In genomic region chr16:14957576-14958322, GRCh38 we compare ENCODE assay signal across 13 cellular contexts.
"Had no signal": no experiment of that assay in that cellular context is flagged by ENCODE, and none has a peak within 500 bp of the region (broad histone marks: within the 10 kb centered on the region; RNA-seq: fewer than 3 reads in every experiment).

No MANE protein-coding gene starts in this region.

- ATAC-seq: gastroesophageal sphincter, natural killer cell had no signal

- H3K9me3 Mint-ChIP-seq: activated naive CD4-positive, alpha-beta T cell treated with anti-CD3 and anti-CD28 coated beads for 36 hours; activated T-helper 2 cell treated with anti-CD3 and anti-CD28 coated beads, Interferon-gamma antibody, Interleukin-2, Interleukin-4, amounts not matched to agents 10 μg/mL and 5 μg/mL and 100 μg/mL, durations not matched to agents 14 hours and 24 hours and 36 hours; natural killer cell; T-helper 2 cell treated with Interferon-gamma antibody and Interleukin-4, amounts not matched to agents 5 μg/mL and 100 μg/mL, for 36 hours had no signal

- DNase-seq: activated CD4-positive, alpha-beta T cell treated with anti-CD3 and anti-CD28 coated beads, Interleukin-2, amount 50 U/mL, for 4 hours; activated naive CD4-positive, alpha-beta T cell treated with anti-CD3 and anti-CD28 coated beads for 36 hours; natural killer cell; occipital lobe; sigmoid colon had no signal

- H3K4me3 Mint-ChIP-seq: activated naive CD4-positive, alpha-beta T cell treated with anti-CD3 and anti-CD28 coated beads for 36 hours; natural killer cell; T-helper 2 cell treated with Interferon-gamma antibody and Interleukin-4, amounts not matched to agents 5 μg/mL and 100 μg/mL, for 36 hours had no signal

- H3K27ac Mint-ChIP-seq: activated naive CD4-positive, alpha-beta T cell treated with anti-CD3 and anti-CD28 coated beads for 36 hours; activated T-helper 2 cell treated with anti-CD3 and anti-CD28 coated beads, Interferon-gamma antibody, Interleukin-2, Interleukin-4, amounts not matched to agents 10 μg/mL and 5 μg/mL and 100 μg/mL, durations not matched to agents 14 hours and 24 hours and 36 hours; natural killer cell; T-helper 2 cell treated with Interferon-gamma antibody and Interleukin-4, amounts not matched to agents 5 μg/mL and 100 μg/mL, for 36 hours had no signal

- H3K36me3 Mint-ChIP-seq: natural killer cell had no signal

- H3K27me3 ChIP-seq: gastroesophageal sphincter, heart right ventricle, sigmoid colon had no signal

- H3K27ac ChIP-seq: gastroesophageal sphincter, heart right ventricle, sigmoid colon, thoracic aorta had no signal

- H3K36me3 ChIP-seq: gastroesophageal sphincter, heart right ventricle, sigmoid colon, thoracic aorta had no signal

- H3K9me3 ChIP-seq: gastroesophageal sphincter, heart right ventricle, sigmoid colon, thoracic aorta had no signal

- H3K4me3 ChIP-seq: gastroesophageal sphincter, heart right ventricle, sigmoid colon, thoracic aorta had no signal

- H3K4me1 Mint-ChIP-seq: natural killer cell had no signal

- H3K4me1 ChIP-seq: gastroesophageal sphincter had no signal

- FAIRE-seq: astrocyte, bronchial epithelial cell, urothelium cell line had no signal
